Comparison of ENCODE assay signal across 25 cellular contexts in genomic region chr22:36430863-36431262, GRCh38. TPM values are rescaled to one million over a fixed set of nuclear protein-coding genes. Genes with fewer than 3 reads are reported as not detected.
DNase-seq lines count a peak whose midpoint lies in the region; ATAC-seq, FAIRE-seq and TF ChIP-seq lines count a peak whose summit lies in the region.
"Had no signal": no experiment of that assay in that cellular context is flagged by ENCODE, and none has a peak within 500 bp of the region (broad histone marks: within the 10 kb centered on the region; RNA-seq: fewer than 3 reads in every experiment).

No MANE protein-coding gene starts in this region.

- TF ChIP-seq CTCF in HCT116 (IDR thresholded peaks at IDR 0.05 in 2 of 3, conservative IDR thresholded peaks at IDR 0.05 in 1 of 3; ENCODE audit: borderline replicate concordance in 1 of 3, insufficient read depth in 1 of 3, low read depth in 2 of 3, low read length in 2 of 3): no peak
- TF ChIP-seq CTCF in fibroblast of villous mesenchyme (IDR thresholded peaks at IDR 0.05; ENCODE audit: insufficient read depth, low read depth, low read length): no peak
- no peak for TF ChIP-seq CTCF in foreskin keratinocyte (conservative IDR thresholded peaks at IDR 0.05)

- peak overlapping the region; percentile 66 for H3K4me2 ChIP-seq in HCT116 (ENCODE audit: low read length)

- CTCF ChIA-PET in HCT116 (lab: Charles Lee): no interaction called here
- CTCF ChIA-PET in activated CD4-positive, alpha-beta memory T cell treated with anti-CD3 and anti-CD28 coated beads for 36 hours (lab: Charles Lee): no interaction called here

- H3K4me1 ChIP-seq in HCT116 (ENCODE audit: control insufficient read depth in 1 of 2, insufficient read depth in 2 of 2, low read length in 2 of 2) (peaks cover 36 to 56% of the 10 kb centered on the region in 2 experiments), foreskin keratinocyte (peaks cover under 1% of the 10 kb centered on the region)

- no peaks in the 10 kb centered on the region for H3K9me3 ChIP-seq in HCT116 (ENCODE audit: control insufficient read depth in 1 of 2, insufficient read depth in 1 of 2, low read depth in 1 of 2, low read length in 2 of 2)
- H3K9me3 ChIP-seq: SJSA1, tibial artery had no signal

- H3K9me2 ChIP-seq in HCT116 (ENCODE audit: insufficient read depth): no peaks in the 10 kb centered on the region

- no peak overlapping the region for H3K27ac Mint-ChIP-seq in activated CD4-positive, alpha-beta memory T cell treated with anti-CD3 and anti-CD28 coated beads for 36 hours
- H3K27ac Mint-ChIP-seq: memory B cell had no signal

- RAD21 ChIA-PET in HCT116 (lab: Charles Lee; ENCODE audit: low non-redundant PET in 1 of 2, low total read pairs in 2 of 2, uncharacterized antibody in 2 of 2, unreplicated experiment in 2 of 2): no interaction called here

- peak overlapping the region; percentile 83 for H2AFZ ChIP-seq in HCT116 (ENCODE audit: low read depth, low read length, poor library complexity, severe bottlenecking)

- H3K79me2 ChIP-seq in HCT116 (ENCODE audit: insufficient read depth, low read length): no peaks in the 10 kb centered on the region

- ATAC-seq in HCT116 (peak; percentile 79), foreskin keratinocyte (no peak)
- ATAC-seq: activated CD4-positive, CD25-positive, alpha-beta regulatory T cell treated with anti-CD3 and anti-CD28 coated beads, Interleukin-2, amount 50 U/mL, for 24 hours; activated T-cell treated with anti-CD3 and anti-CD28 coated beads, Interleukin-2, amount 50 U/mL, for 4 hours; naive thymus-derived CD8-positive, alpha-beta T cell; stimulated activated naive CD8-positive, alpha-beta T cell treated with anti-CD3 and anti-CD28 coated beads, Interleukin-15, Interleukin-2, amounts not matched to agents 100 U/mL and 50 U/mL, for 24 hours had no signal

- H3K9me3 Mint-ChIP-seq in activated CD4-positive, alpha-beta memory T cell treated with anti-CD3 and anti-CD28 coated beads for 36 hours: no peaks in the 10 kb centered on the region
- H3K9me3 Mint-ChIP-seq: activated T-cell treated with anti-CD3 and anti-CD28 coated beads, Interleukin-2, amount 50 U/mL, for 4 hours; memory B cell; naive thymus-derived CD8-positive, alpha-beta T cell had no signal

- no peaks in the 10 kb centered on the region for H3K36me3 ChIP-seq in HCT116 (ENCODE audit: control insufficient read depth in 1 of 2, insufficient read depth in 2 of 2, low read length in 2 of 2)
- H3K36me3 ChIP-seq: SJSA1, tibial artery had no signal

- H3K27ac ChIP-seq in HCT116 (ENCODE audit: low read depth, low read length) (no peak overlapping the region), foreskin keratinocyte (no peak overlapping the region)
- H3K27ac ChIP-seq: SJSA1, tibial artery had no signal

- H3K4me3 ChIP-seq in HCT116 (replicated peaks in 1 of 2; ENCODE audit: low read depth in 1 of 2, low read length in 2 of 2) (peak overlapping the region in 1 of 2 experiments; percentile 9; a peak in 2 of 4 replicates), fibroblast of villous mesenchyme (ENCODE audit: low read depth, low read length) (no peak overlapping the region)
- H3K4me3 ChIP-seq: SJSA1, tibial artery had no signal

- peaks cover 24% of the 10 kb centered on the region for H3K4me1 Mint-ChIP-seq in activated CD4-positive, alpha-beta memory T cell treated with anti-CD3 and anti-CD28 coated beads for 36 hours (ENCODE audit: low read depth)

- DNase-seq in HCT116 (ENCODE audit: low read depth, low spot score) (no peak), SHP77 (lab: John Stamatoyannopoulos, UW) (peak; percentile 47 to 58), fibroblast of villous mesenchyme (ENCODE audit: low read depth) (peak; percentile 61), urothelium cell line (ENCODE audit: low spot score) (peak; percentile 68), foreskin keratinocyte (no peak), GOT3 (lab: John Stamatoyannopoulos, UW) (no peak)
- DNase-seq in activated CD4-positive, alpha-beta memory T cell treated with anti-CD3 and anti-CD28 coated beads for 36 hours: no peak
- DNase-seq: activated naive CD4-positive, alpha-beta T cell treated with anti-CD3 and anti-CD28 coated beads, Interleukin-2, amount 50 U/mL, for 16 hours; activated T-cell treated with anti-CD3 and anti-CD28 coated beads, Interleukin-2, amount 50 U/mL, for 4 hours; aorta; foreskin melanocyte; GF-D8; hypothalamus; naive thymus-derived CD8-positive, alpha-beta T cell; NCI-H1930; stimulated activated CD4-positive, alpha-beta T cell treated with anti-CD3 and anti-CD28 coated beads, Interleukin-2, amount 100 ng/mL, for 24 hours; stimulated activated naive CD8-positive, alpha-beta T cell treated with anti-CD3 and anti-CD28 coated beads, Interleukin-15, Interleukin-2, amounts not matched to agents 100 U/mL and 50 U/mL, for 24 hours; T-helper 9 cell; tibial artery had no signal

- H3K36me3 Mint-ChIP-seq in activated CD4-positive, alpha-beta memory T cell treated with anti-CD3 and anti-CD28 coated beads for 36 hours: no peaks in the 10 kb centered on the region
- H3K36me3 Mint-ChIP-seq: memory B cell; naive thymus-derived CD8-positive, alpha-beta T cell had no signal

- H3K27me3 Mint-ChIP-seq in activated CD4-positive, alpha-beta memory T cell treated with anti-CD3 and anti-CD28 coated beads for 36 hours: no peaks in the 10 kb centered on the region
- H3K27me3 Mint-ChIP-seq: memory B cell; naive thymus-derived CD8-positive, alpha-beta T cell had no signal

- no peak for TF ChIP-seq RAD21 in HCT116 (IDR thresholded peaks at IDR 0.05; ENCODE audit: low read depth)

- POLR2A ChIA-PET in HCT116 (lab: Charles Lee): no interaction called here
- POLR2A ChIA-PET in activated CD4-positive, alpha-beta memory T cell treated with anti-CD3 and anti-CD28 coated beads for 36 hours (lab: Charles Lee): no interaction called here

- H3K4me3 Mint-ChIP-seq in activated CD4-positive, alpha-beta memory T cell treated with anti-CD3 and anti-CD28 coated beads for 36 hours: no peak overlapping the region
- H3K4me3 Mint-ChIP-seq: activated T-cell treated with anti-CD3 and anti-CD28 coated beads, Interleukin-2, amount 50 U/mL, for 4 hours; memory B cell; naive thymus-derived CD8-positive, alpha-beta T cell had no signal

- no TSS peak for BruUV-seq in HCT116 (replicated peaks; lab: Mats Ljungman, UMichigan)

- intact Hi-C loops in HCT116 (cut with micrococcal nuclease): no loop called here
- intact Hi-C loops in activated CD4-positive, alpha-beta memory T cell treated with anti-CD3 and anti-CD28 coated beads for 36 hours (cut with micrococcal nuclease): no loop called here

- H3K27me3 ChIP-seq in HCT116 (ENCODE audit: insufficient read depth, low read length) (no peaks in the 10 kb centered on the region), foreskin keratinocyte (no peaks in the 10 kb centered on the region)
- H3K27me3 ChIP-seq: SJSA1, tibial artery had no signal

- peak; percentile 87 for FAIRE-seq in urothelium cell line (lab: Jason Lieb, UNC)
- FAIRE-seq: colon, D721Med, H54 had no signal

- H3K9ac ChIP-seq in HCT116 (ENCODE audit: low read length): no peak overlapping the region

- TF ChIP-seq POLR2A in HCT116 (IDR thresholded peaks at IDR 0.05; ENCODE audit: borderline replicate concordance, extremely low read depth, insufficient read depth, insufficient read length): no peak

- no peaks in the 10 kb centered on the region for H4K20me1 ChIP-seq in HCT116 (ENCODE audit: insufficient read depth)

TF ChIP-seq in HCT116, 20 proteins besides CTCF, POLR2A, EP300 and RAD21:
- TF ChIP-seq EGR1 (IDR thresholded peaks at IDR 0.05; ENCODE audit: low read depth) (no peak), EZH2 (IDR thresholded peaks at IDR 0.05) (no peak), YY1 (IDR thresholded peaks at IDR 0.05; ENCODE audit: extremely low read depth, insufficient replicate concordance, low read depth, low read length) (no peak), SP1 (IDR thresholded peaks at IDR 0.05; ENCODE audit: low read depth) (0 out of 2 replicates have a peak, but pooled peaks have one; percentile 32), ELF1 (IDR thresholded peaks at IDR 0.05; ENCODE audit: borderline replicate concordance, low read depth) (no peak), CBX3 (IDR thresholded peaks at IDR 0.05; ENCODE audit: low read depth) (peak; percentile 60; the same call in 1 of the 2 replicates), ZNF274 (IDR thresholded peaks at IDR 0.05; ENCODE audit: low read depth, low read length) (no peak), FOSL1 (IDR thresholded peaks at IDR 0.05; ENCODE audit: low read depth) (peak; percentile 61), JUND (IDR thresholded peaks at IDR 0.05) (peak; percentile 56; the same call in 1 of the 2 replicates), TCF7L2 (IDR thresholded peaks at IDR 0.05; ENCODE audit: borderline replicate concordance, extremely low read depth, insufficient read depth, insufficient read length) (no peak), SIN3A (IDR thresholded peaks at IDR 0.05; ENCODE audit: low read depth) (no peak)

RNA-seq across cellular contexts. Expression of gene MYH9, which starts 43.1 kb away (rescaled TPM):
- total RNA-seq in HCT116 (2021; ENCODE audit: unreplicated experiment) (258 TPM), fibroblast of villous mesenchyme (1,420 and 1,714 TPM in 2 replicates), foreskin keratinocyte (926 and 995 TPM in 2 replicates)
- polyA plus RNA-seq in HCT116 (2012): 205 and 249 TPM in 2 replicates
- polyA plus RNA-seq in foreskin keratinocyte: 295 and 315 TPM in 2 replicates
- total RNA-seq in activated CD4-positive, alpha-beta memory T cell treated with anti-CD3 and anti-CD28 coated beads for 36 hours: 100 to 1,000 TPM; 712 to 720 TPM

RNA-seq across cellular contexts. Expression of gene TXN2, which starts 50.6 kb away (rescaled TPM):
- total RNA-seq in HCT116 (2021; ENCODE audit: unreplicated experiment) (87.0 TPM), fibroblast of villous mesenchyme (14.7 and 18.4 TPM in 2 replicates), foreskin keratinocyte (27.6 and 37.6 TPM in 2 replicates)
- polyA plus RNA-seq in HCT116 (2012): 104 and 117 TPM in 2 replicates
- polyA plus RNA-seq in foreskin keratinocyte: 89.9 and 92.2 TPM in 2 replicates
- total RNA-seq in activated CD4-positive, alpha-beta memory T cell treated with anti-CD3 and anti-CD28 coated beads for 36 hours: 10 to 100 TPM; 94.3 to 97.0 TPM

Comparison
In these comparisons a context has a peak if more than half of its experiments do, and no peak if none do; other contexts are left out.
1. DNase-seq: peak in SHP77 (2 of 2), fibroblast of villous mesenchyme (single experiment) and urothelium cell line (single experiment); none in HCT116 (single experiment), foreskin keratinocyte (0 of 2), activated CD4-positive, alpha-beta memory T cell treated with anti-CD3 and anti-CD28 coated beads for 36 hours (single experiment) and GOT3 (single experiment).